Comparison of ENCODE assay signal across 13 cellular contexts in the genomic region with DNA sequence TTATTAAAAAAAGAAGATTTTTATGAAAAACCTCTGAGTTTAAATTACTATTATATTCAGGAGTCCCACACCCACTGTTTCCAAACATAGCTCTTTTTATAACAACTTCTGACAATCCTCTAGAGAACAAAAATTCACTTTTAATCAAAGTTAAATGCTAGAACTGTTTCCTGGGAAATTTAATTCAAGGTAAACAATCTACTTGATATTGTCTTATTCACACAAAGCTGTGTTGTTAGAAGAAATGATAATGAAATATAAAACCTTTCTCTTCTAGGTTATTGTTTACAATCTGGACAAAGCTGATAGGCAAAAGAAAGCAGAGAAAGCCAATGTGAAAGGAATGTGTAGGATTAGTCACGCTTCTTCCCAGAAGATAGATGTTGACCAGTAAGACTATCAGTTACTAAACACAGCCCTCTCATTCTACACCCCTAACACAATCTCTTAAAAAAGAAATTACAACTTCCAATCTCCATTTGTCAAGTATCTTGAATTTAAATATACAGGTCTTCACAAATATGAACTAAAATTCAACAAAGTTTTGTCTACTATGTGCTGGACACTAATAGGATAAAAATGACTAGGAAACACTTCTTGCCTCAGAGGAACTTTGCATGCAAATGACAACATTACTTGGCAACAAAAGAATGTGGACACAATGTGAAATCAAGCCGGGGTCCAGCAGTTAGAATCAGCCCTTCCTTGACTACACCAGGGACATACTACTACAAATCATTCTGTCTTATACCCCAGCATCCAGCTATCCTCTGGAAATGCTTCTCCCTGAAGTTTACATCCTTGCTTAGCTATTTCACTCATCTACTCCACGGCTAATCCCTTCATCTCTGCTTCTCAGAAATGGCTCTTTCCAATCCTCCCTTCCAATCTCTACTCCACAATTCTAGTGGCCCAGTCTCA.
DNase-seq lines count a peak whose midpoint lies in the region; ATAC-seq and TF ChIP-seq lines count a peak whose summit lies in the region.
"Had no signal": no experiment of that assay in that cellular context is flagged by ENCODE, and none has a peak within 500 bp of the region (broad histone marks: within the 10 kb centered on the region; RNA-seq: fewer than 3 reads in every experiment).

No MANE protein-coding gene starts in this region.

- H3K79me2 ChIP-seq in smooth muscle cell (ENCODE audit: low read depth): no peaks in the 10 kb centered on the region

- 44% methylated on average over 3 of the region's 3 CpGs for WGBS in smooth muscle cell (ENCODE audit: low lambda C conversion rate)

- H3K4me1 Mint-ChIP-seq in MCF 10A (ENCODE audit: insufficient read depth, unreplicated experiment): peaks cover 15% of the 10 kb centered on the region

- TF ChIP-seq CTCF in MCF 10A (IDR thresholded peaks at IDR 0.05; ENCODE audit: unreplicated experiment) (no peak), breast epithelium (IDR thresholded peaks at IDR 0.05) (no peak), smooth muscle cell (IDR thresholded peaks at IDR 0.05; ENCODE audit: borderline replicate concordance, insufficient read depth, poor library complexity, severe bottlenecking) (no peak)

- H3K4me2 ChIP-seq in smooth muscle cell: peak overlapping the region; percentile 23

- no peaks in the 10 kb centered on the region for H3F3A ChIP-seq in smooth muscle cell (ENCODE audit: low read depth)

- no peaks in the 10 kb centered on the region for H3K27me3 ChIP-seq in breast epithelium
- H3K27me3 ChIP-seq in adipocyte (replicated peaks; ENCODE audit: control insufficient read depth, insufficient read depth, low read length): no peaks in the 10 kb centered on the region
- no peaks in the 10 kb centered on the region for H3K27me3 ChIP-seq in smooth muscle cell (ENCODE audit: low read depth)
- H3K27me3 ChIP-seq: right lobe of liver had no signal

- H3K9me3 ChIP-seq in breast epithelium (peaks cover 5 to 27% of the 10 kb centered on the region in 2 donors), adipocyte (ENCODE audit: control insufficient read depth, low read length) (no peaks in the 10 kb centered on the region), smooth muscle cell (replicated peaks; ENCODE audit: low read depth) (no peaks in the 10 kb centered on the region)
- H3K9me3 ChIP-seq: right lobe of liver had no signal

- H3K9ac ChIP-seq in adipocyte (ENCODE audit: low read length) (peak overlapping the region; percentile 57), smooth muscle cell (ENCODE audit: low read depth) (no peak overlapping the region)

- POLR2A ChIA-PET in MCF 10A (lab: Yijun Ruan, JAX): interaction anchor here (1.2 kb wide), 1 partner anchor 24 kb away, joined by 3 read pairs; no protein-coding TSS in a partner anchor

- no peak for TF ChIP-seq POLR2A in breast epithelium (IDR thresholded peaks at IDR 0.05)

- intact Hi-C loops in MCF 10A (cut with micrococcal nuclease): no loop called here
- intact Hi-C loops in breast epithelium (cut with DNase I; ENCODE audit: low total_unique reads): no loop called here

- no peak for ATAC-seq in HG02884 (IDR thresholded peaks at IDR 0.05; ENCODE audit: unreplicated experiment)
- ATAC-seq: right lobe of liver had no signal

- H3K4me1 ChIP-seq in breast epithelium: no peaks in the 10 kb centered on the region
- H3K4me1 ChIP-seq in adipocyte (ENCODE audit: control insufficient read depth, insufficient read depth, low read length): peaks cover 37% of the 10 kb centered on the region
- H3K4me1 ChIP-seq in smooth muscle cell (ENCODE audit: low read depth): peaks cover 12% of the 10 kb centered on the region
- H3K4me1 ChIP-seq: right lobe of liver had no signal

- BruUV-seq in MCF 10A (replicated peaks; lab: Mats Ljungman, UMichigan): no TSS peak

- H4K20me1 ChIP-seq in smooth muscle cell (ENCODE audit: low read depth): no peaks in the 10 kb centered on the region

- peaks cover 7% of the 10 kb centered on the region for H3K9me3 Mint-ChIP-seq in MCF 10A (ENCODE audit: unreplicated experiment)

- H3K36me3 ChIP-seq in breast epithelium (no peaks in the 10 kb centered on the region), adipocyte (ENCODE audit: control insufficient read depth, insufficient read depth, low read length, severe bottlenecking) (no peaks in the 10 kb centered on the region), smooth muscle cell (ENCODE audit: low read depth) (no peaks in the 10 kb centered on the region)
- H3K36me3 ChIP-seq: right lobe of liver had no signal

- H3K4me3 ChIP-seq in breast epithelium (no peak overlapping the region), adipocyte (ENCODE audit: low read length) (peak overlapping the region; percentile 51), smooth muscle cell (no peak overlapping the region)
- H3K4me3 ChIP-seq: right lobe of liver had no signal

- no peak overlapping the region for H3K4me3 Mint-ChIP-seq in MCF 10A (ENCODE audit: unreplicated experiment)

- no peaks in the 10 kb centered on the region for H3K27me3 Mint-ChIP-seq in MCF 10A (ENCODE audit: insufficient read depth, unreplicated experiment)

- no peak overlapping the region for H3K27ac ChIP-seq in breast epithelium
- peak overlapping the region; percentile 29 for H3K27ac ChIP-seq in smooth muscle cell (ENCODE audit: low read depth)
- H3K27ac ChIP-seq: right lobe of liver had no signal

- H2AFZ ChIP-seq in smooth muscle cell (ENCODE audit: low read depth): no peak overlapping the region

- no peaks in the 10 kb centered on the region for H3K36me3 Mint-ChIP-seq in MCF 10A (ENCODE audit: insufficient read depth, unreplicated experiment)

- peak; percentile 40 for DNase-seq in MCF 10A (ENCODE audit: unreplicated experiment)
- DNase-seq in breast epithelium (ENCODE audit: low spot score in 2 of 2): no peak
- DNase-seq in adipocyte (ENCODE audit: low read depth): peak; percentile 82
- peak; percentile 38 for DNase-seq in foreskin melanocyte
- DNase-seq in smooth muscle cell (lab: John Stamatoyannopoulos, UW; ENCODE audit: unreplicated experiment): no peak
- DNase-seq in NCI-H82 treated with DMSO at 0.1 percent for 48 hours (lab: John Stamatoyannopoulos, UW; ENCODE audit: unreplicated experiment): no peak
- DNase-seq in stimulated activated naive CD4-positive, alpha-beta T cell treated with Interleukin-2 at 50 U/mL for 16 hours (lab: John Stamatoyannopoulos, UW): no peak
- DNase-seq: activated CD4-positive, alpha-beta T cell treated with anti-CD3 and anti-CD28 coated beads for 1 hour; activated gamma-delta T cell treated with Interleukin-2 at 50 U/mL for 16 hours; NCI-H2029 treated with DMSO at 0.1 percent for 48 hours; right lobe of liver; RPMI8226 had no signal

- peak overlapping the region; percentile 29 for H3K27ac Mint-ChIP-seq in MCF 10A (ENCODE audit: low read depth, unreplicated experiment)

- CTCF ChIA-PET in MCF 10A (lab: Yijun Ruan, JAX): interaction anchor here (0.6 kb wide), 1 partner anchor 47 kb away, joined by 6 read pairs; no protein-coding TSS in a partner anchor

Comparison
In these comparisons a context has a peak if more than half of its experiments do, and no peak if none do; other contexts are left out.
1. DNase-seq: peak in MCF 10A (single experiment), adipocyte (single experiment) and foreskin melanocyte (single experiment); none in breast epithelium (0 of 2), smooth muscle cell (single experiment), NCI-H82 treated with DMSO at 0.1 percent for 48 hours (single experiment) and stimulated activated naive CD4-positive, alpha-beta T cell treated with Interleukin-2 at 50 U/mL for 16 hours (single experiment).